ENCODE assay signal across 8 cellular contexts in genomic region chr16:56728946-56729345, GRCh38. TPM values are rescaled to one million over a fixed set of nuclear protein-coding genes. Genes with fewer than 3 reads are reported as not detected.
A peak's percentile ranks its signal among the peaks of the same experiment; 100 is the strongest.
DNase-seq lines count a peak whose midpoint lies in the region; ATAC-seq and TF ChIP-seq lines count a peak whose summit lies in the region.
"Not testable (repeated sequence)": the region's sequence is repeated elsewhere in the genome, so short reads cannot be mapped to it uniquely, and the experiment has no call there.

No MANE protein-coding gene starts in this region.

- H3K4me3 ChIP-seq in SK-N-MC (peak overlapping the region; percentile 76; the same call in 1 of the 2 replicates), endodermal cell (ENCODE audit: low read length) (peak overlapping the region; percentile 96), iPS-18c (ENCODE audit: insufficient read depth, low read depth, low read length) (peak overlapping the region; percentile 94; the same call in 1 of the 2 replicates), neuron (ENCODE audit: low read length) (peak overlapping the region; percentile 92), thyroid gland (replicated peaks in 1 of 3) (peak overlapping the region in 2 of 3 donors; percentile 75 to 81)

- H3K4me1 ChIP-seq in endodermal cell (ENCODE audit: control insufficient read depth, insufficient read depth, low read length): not testable (repeated sequence)
- peaks cover 15% of the 10 kb centered on the region for H3K4me1 ChIP-seq in neuron (ENCODE audit: insufficient read depth, low read length)
- peaks cover 16 to 17% of the 10 kb centered on the region in 2 donors for H3K4me1 ChIP-seq in thyroid gland

- peak in 1 of 2 donors; percentile 7 for TF ChIP-seq POLR2A in thyroid gland (IDR thresholded peaks at IDR 0.05)

- peak; percentile 37 for DNase-seq in Caki2 (ENCODE audit: low read depth)
- DNase-seq in KBM-7: peak; percentile 62
- DNase-seq in SK-N-MC (ENCODE audit: low read depth, low spot score); activated naive CD8-positive, alpha-beta T cell treated with anti-CD3 and anti-CD28 coated beads, Interleukin-2, amount 50 U/mL, for 24 hours; endodermal cell: not testable (repeated sequence)
- peak in 1 of 2 donors; percentile 32 for DNase-seq in thyroid gland

- not testable (repeated sequence) for H3K9me3 ChIP-seq in SK-N-MC (ENCODE audit: low read depth, low read length); endodermal cell (ENCODE audit: control insufficient read depth, low read length); iPS-18c (ENCODE audit: control insufficient read depth, insufficient read depth, low read length); neuron (ENCODE audit: low read length); thyroid gland

- H3K9ac ChIP-seq in SK-N-MC (ENCODE audit: insufficient read length): not testable (repeated sequence)
- H3K9ac ChIP-seq in endodermal cell (ENCODE audit: extremely low read depth, low read length, poor library complexity, severe bottlenecking): peak overlapping the region; percentile 82

- ATAC-seq in activated naive CD8-positive, alpha-beta T cell treated with anti-CD3 and anti-CD28 coated beads, Interleukin-2, amount 50 U/mL, for 24 hours: not testable (repeated sequence)

- H3K9me3 Mint-ChIP-seq in activated naive CD8-positive, alpha-beta T cell treated with anti-CD3 and anti-CD28 coated beads, Interleukin-2, amount 50 U/mL, for 24 hours; endodermal cell: not testable (repeated sequence)

- H2AFZ ChIP-seq in neuron (ENCODE audit: low read depth, low read length): peak overlapping the region; percentile 79

- intact Hi-C loops in thyroid gland (cut with DNase I): not testable (repeated sequence)

- H3K27ac ChIP-seq in SK-N-MC; endodermal cell (ENCODE audit: low read depth, low read length): not testable (repeated sequence)
- peak overlapping the region; percentile 75 to 93 (median 88) for H3K27ac ChIP-seq in thyroid gland

- peak overlapping the region; percentile 86 for H3K27ac Mint-ChIP-seq in activated naive CD8-positive, alpha-beta T cell treated with anti-CD3 and anti-CD28 coated beads, Interleukin-2, amount 50 U/mL, for 24 hours
- H3K27ac Mint-ChIP-seq in endodermal cell: peak overlapping the region; percentile 91

- H3K36me3 ChIP-seq in SK-N-MC (ENCODE audit: insufficient read depth, low read length); endodermal cell (ENCODE audit: control insufficient read depth, insufficient read depth, low read length); neuron (ENCODE audit: insufficient read depth, low read length); thyroid gland: not testable (repeated sequence)

- H3K27me3 Mint-ChIP-seq in activated naive CD8-positive, alpha-beta T cell treated with anti-CD3 and anti-CD28 coated beads, Interleukin-2, amount 50 U/mL, for 24 hours; endodermal cell (ENCODE audit: insufficient read depth): not testable (repeated sequence)

- peaks cover 15% of the 10 kb centered on the region for H3K4me1 Mint-ChIP-seq in activated naive CD8-positive, alpha-beta T cell treated with anti-CD3 and anti-CD28 coated beads, Interleukin-2, amount 50 U/mL, for 24 hours
- peaks cover 14% of the 10 kb centered on the region for H3K4me1 Mint-ChIP-seq in endodermal cell

- 92 to 100% methylated on average over 3 to 5 of the region's 5 CpGs for WGBS in endodermal cell (ENCODE audit: insufficient coverage in 1 of 2, insufficient read length in 1 of 2), 2 experiments
- WGBS in thyroid gland, 2 donors: 32 to 51% methylated on average over 5 of the region's 5 CpGs

- in situ Hi-C loops in Caki2 (cut with HindIII; ENCODE audit: low pct_unique_long_range_greater_than_20kb, low sequenced_read_pairs); KBM-7 (cut with MboI; ENCODE audit: low pct_unique_long_range_greater_than_20kb, low sequenced_read_pairs): not testable (repeated sequence)

- not testable (repeated sequence) for H3K27me3 ChIP-seq in endodermal cell (ENCODE audit: control insufficient read depth, insufficient read depth, low read length, poor library complexity, severe bottlenecking); neuron (ENCODE audit: insufficient read depth, low read length); thyroid gland

- not testable (repeated sequence) for H3K4me3 Mint-ChIP-seq in activated naive CD8-positive, alpha-beta T cell treated with anti-CD3 and anti-CD28 coated beads, Interleukin-2, amount 50 U/mL, for 24 hours; endodermal cell

- not testable (repeated sequence) for TF ChIP-seq CTCF in endodermal cell (conservative IDR thresholded peaks at IDR 0.05); thyroid gland (IDR thresholded peaks at IDR 0.05)

- H3K36me3 Mint-ChIP-seq in activated naive CD8-positive, alpha-beta T cell treated with anti-CD3 and anti-CD28 coated beads, Interleukin-2, amount 50 U/mL, for 24 hours (ENCODE audit: low read depth); endodermal cell (ENCODE audit: low read depth): not testable (repeated sequence)

RNA-seq across cellular contexts. Expression of gene NUP93, which starts 1.0 kb away (rescaled TPM):
- 46.4 and 57.5 TPM in 2 replicates for total RNA-seq in Caki2 (2014; rRNA removed; shearing (Covaris generic); ENCODE audit: low replicate concordance)
- total RNA-seq in endodermal cell: 100 to 1,000 TPM; 146 to 149 TPM
- 110 TPM for polyA plus RNA-seq in endodermal cell (2013, experiment 1 of 2)
- polyA plus RNA-seq in endodermal cell (2013, experiment 2 of 2): 101 TPM
- total RNA-seq in thyroid gland: 100 to 1,000 TPM in 2 of 4 donors, 10 to 100 TPM in 2; 70.1 to 150 (median 97.4) TPM

RNA-seq across cellular contexts. Expression of gene MT1X, which starts 46.7 kb away (rescaled TPM):
- total RNA-seq in Caki2 (2014; rRNA removed; shearing (Covaris generic); ENCODE audit: low replicate concordance): 141 and 168 TPM in 2 replicates
- total RNA-seq in endodermal cell (1 to 10 TPM; 1.5 to 8.8 TPM), thyroid gland (1,000 to 10,000 TPM in 1 of 4 donors, 100 to 1,000 TPM in 3; 314 to 2,825 (median 445) TPM)
- 25.0 TPM for polyA plus RNA-seq in endodermal cell (2013, experiment 1 of 2)
- polyA plus RNA-seq in endodermal cell (2013, experiment 2 of 2): 13.0 TPM

RNA-seq across cellular contexts. Expression of gene MT1H, which starts 59.3 kb away (rescaled TPM):
- total RNA-seq in Caki2 (2014; rRNA removed; shearing (Covaris generic); ENCODE audit: low replicate concordance): not detected in 2 replicates
- total RNA-seq in endodermal cell: 1 to 10 TPM in 1 of 2 donors, not detected in 1; 1.6 TPM
- polyA plus RNA-seq in endodermal cell (2013, experiment 1 of 2): 3.5 TPM
- not detected for polyA plus RNA-seq in endodermal cell (2013, experiment 2 of 2)
- total RNA-seq in thyroid gland: 100 to 1,000 TPM in 1 of 4 donors, 10 to 100 TPM in 2, not detected in 1; 45.4 to 179 (median 62.8) TPM

Comparison
In these comparisons a context has a peak if more than half of its experiments do, and no peak if none do; other contexts are left out.
1. RNA of gene MT1X, which starts 46.7 kb away (total RNA-seq): 314 to 2,825 TPM in thyroid gland and 141 to 168 TPM in Caki2; 1.5 to 8.8 TPM in endodermal cell; every median in the first group is over 10 times any median in the second.
2. Peak in every context shown above with its lines, with median percentiles within 50 percentile points of each other: H3K4me3 ChIP-seq.